ENCODE assay signal across 22 cellular contexts in genomic region chr2:113316085-113316484, GRCh38. TPM values are rescaled to one million over a fixed set of nuclear protein-coding genes. Genes with fewer than 3 reads are reported as not detected.
"Had no signal": no experiment of that assay in that cellular context is flagged by ENCODE, and none has a peak within 500 bp of the region (broad histone marks: within the 10 kb centered on the region; RNA-seq: fewer than 3 reads in every experiment).

No MANE protein-coding gene starts in this region.

- H3K9me3 Mint-ChIP-seq: naive thymus-derived CD8-positive, alpha-beta T cell; type B pancreatic cell had no signal

- H3K27ac Mint-ChIP-seq: type B pancreatic cell had no signal

- H3K9me3 ChIP-seq: gastrocnemius medialis, heart right ventricle, mucosa of descending colon, neutrophil, sigmoid colon, suprapubic skin, thyroid gland, uterus had no signal

- ATAC-seq: esophagus mucosa; gastrocnemius medialis; heart right ventricle; left lobe of liver; mucosa of descending colon; naive thymus-derived CD8-positive, alpha-beta T cell had no signal

- H3K36me3 ChIP-seq: gastrocnemius medialis, heart right ventricle, neutrophil, sigmoid colon, suprapubic skin, thyroid gland, uterus had no signal

- H3K27me3 ChIP-seq: gastrocnemius medialis, sigmoid colon, suprapubic skin, thyroid gland, uterus had no signal

- H3K27ac ChIP-seq: gastrocnemius medialis, heart right ventricle, neutrophil, sigmoid colon, skin epidermis, suprapubic skin, thyroid gland, uterus had no signal

- H3K4me3 Mint-ChIP-seq: naive thymus-derived CD8-positive, alpha-beta T cell; type B pancreatic cell had no signal

- DNase-seq: effector memory CD4-positive, alpha-beta T cell; gastrocnemius medialis; heart right ventricle; hypothalamus; kidney glomerular epithelial cell; mucosa of descending colon; naive thymus-derived CD8-positive, alpha-beta T cell; posterior cingulate gyrus; sigmoid colon; stimulated activated CD4-positive, alpha-beta T cell treated with anti-CD3 and anti-CD28 coated beads, Interleukin-2, amount 100 ng/mL, for 24 hours; stimulated activated CD4-positive, alpha-beta T cell treated with anti-CD3 and anti-CD28 coated beads, Interleukin-4, amount 100 ng/mL, for 4 hours; stimulated activated naive CD4-positive, alpha-beta T cell; thyroid gland; uterus had no signal

- H3K36me3 Mint-ChIP-seq: naive thymus-derived CD8-positive, alpha-beta T cell; type B pancreatic cell had no signal

- H3K4me3 ChIP-seq: gastrocnemius medialis, heart right ventricle, mucosa of descending colon, sigmoid colon, skin epidermis, suprapubic skin, thyroid gland, uterus had no signal

- H3K4me1 ChIP-seq: heart right ventricle, sigmoid colon, thyroid gland, uterus had no signal

RNA-seq across cellular contexts. Expression of gene PAX8, which starts 37.4 kb away (rescaled TPM):
- total RNA-seq: osteocyte had no signal
- polyA plus RNA-seq: neural cell had no signal
